21 cellular contexts compared by ENCODE assay signal in genomic region chr17:44623070-44623725, GRCh38. TPM values are rescaled to one million over a fixed set of nuclear protein-coding genes. Genes with fewer than 3 reads are reported as not detected.
DNase-seq lines count a peak whose midpoint lies in the region; ATAC-seq, FAIRE-seq and TF ChIP-seq lines count a peak whose summit lies in the region.
"Had no signal": no experiment of that assay in that cellular context is flagged by ENCODE, and none has a peak within 500 bp of the region (broad histone marks: within the 10 kb centered on the region; RNA-seq: fewer than 3 reads in every experiment).

No MANE protein-coding gene starts in this region.

- H3K27me3 Mint-ChIP-seq in HFFc6 (ENCODE audit: insufficient read depth) = peaks cover 4% of the 10 kb centered on the region
- no peaks in the 10 kb centered on the region; the same call in 1 of the 2 replicates for H3K27me3 Mint-ChIP-seq in WTC11 (ENCODE audit: low read depth)

- DNase-seq in BE2C (no peak), HFFc6 (peak; percentile 18), WTC11 (ENCODE audit: low spot score) (no peak), kidney epithelial cell (ENCODE audit: low read depth) (no peak), NCI-H524 (lab: John Stamatoyannopoulos, UW) (no peak), GM12892 (ENCODE audit: insufficient read length) (no peak)
- DNase-seq in activated CD4-positive, CD25-positive, alpha-beta regulatory T cell (lab: John Stamatoyannopoulos, UW) = no peak
- DNase-seq: activated CD8-positive, alpha-beta memory T cell treated with anti-CD3 and anti-CD28 coated beads, Interleukin-2, amount 10 ng/mL, durations not matched to agents 7 days and 5 days; activated naive CD4-positive, alpha-beta T cell; cortex of kidney; DMS79 treated with DMSO at 0.1 percent for 48 hours; erythroblast; glutamatergic neuron; NCI-H1436; OCI-M1; stimulated activated CD4-positive, alpha-beta T cell treated with anti-CD3 and anti-CD28 coated beads, Interleukin-4, amount 100 ng/mL, for 1 hour; substantia nigra had no signal

- H3K4me3 Mint-ChIP-seq in HFFc6 (no peak overlapping the region), WTC11 (no peak overlapping the region; the same call in 1 of the 2 replicates)
- H3K4me3 Mint-ChIP-seq: activated CD8-positive, alpha-beta memory T cell treated with anti-CD3 and anti-CD28 coated beads, Interleukin-2, amount 10 ng/mL, durations not matched to agents 7 days and 5 days had no signal

- H3K36me3 Mint-ChIP-seq in HFFc6 (ENCODE audit: low read depth) = no peaks in the 10 kb centered on the region
- no peaks in the 10 kb centered on the region for H3K36me3 Mint-ChIP-seq in WTC11
- H3K36me3 Mint-ChIP-seq: activated CD8-positive, alpha-beta memory T cell treated with anti-CD3 and anti-CD28 coated beads, Interleukin-2, amount 10 ng/mL, durations not matched to agents 7 days and 5 days had no signal

- H3K4me1 ChIP-seq in BE2C = peaks cover 12% of the 10 kb centered on the region
- H3K4me1 ChIP-seq: SJSA1 had no signal

- no peaks in the 10 kb centered on the region for H3K4me1 Mint-ChIP-seq in HFFc6 (ENCODE audit: low read depth)
- H3K4me1 Mint-ChIP-seq in WTC11 = peaks cover 12% of the 10 kb centered on the region
- H3K4me1 Mint-ChIP-seq: activated CD8-positive, alpha-beta memory T cell treated with anti-CD3 and anti-CD28 coated beads, Interleukin-2, amount 10 ng/mL, durations not matched to agents 7 days and 5 days had no signal

- TF ChIP-seq CTCF in BE2C (IDR thresholded peaks at IDR 0.05; ENCODE audit: low read depth, low read length) (peak; percentile 14; the same call in 1 of the 2 replicates), HFFc6 (IDR thresholded peaks at IDR 0.05) (no peak), WTC11 (IDR thresholded peaks at IDR 0.05) (no peak), kidney epithelial cell (IDR thresholded peaks at IDR 0.05; ENCODE audit: insufficient read depth, low read length, poor library complexity, severe bottlenecking) (peak; percentile 41)

- CTCF ChIA-PET in WTC11 (lab: Charles Lee) = interaction anchor here (0.8 to 3.7 kb wide), 10 partner anchors 15 to 247 kb away, joined by 3 to 18 read pairs (median 4); partner anchors contain the start of gene MEIOC

- FAIRE-seq in GM12892 (lab: Jason Lieb, UNC) = no peak

- no peaks in the 10 kb centered on the region for H3K27me3 ChIP-seq in BE2C
- no peaks in the 10 kb centered on the region for H3K27me3 ChIP-seq in kidney epithelial cell (ENCODE audit: control insufficient read depth, insufficient read depth, low read length)
- H3K27me3 ChIP-seq: BLaER1 treated with 17β-estradiol and CSF1 and Interleukin-3, amounts not matched to agents 10 nM and 100 nM had no signal

- no peaks in the 10 kb centered on the region; the same call in 1 of the 2 replicates for H3K9me3 ChIP-seq in BE2C
- H3K9me3 ChIP-seq: SJSA1 had no signal

- TF ChIP-seq POLR2A in GM12892 (IDR thresholded peaks at IDR 0.05; ENCODE audit: low read depth, low read length) = no peak

- POLR2A ChIA-PET in WTC11 (lab: Charles Lee) = no interaction called here

- H3K36me3 ChIP-seq in BE2C = no peaks in the 10 kb centered on the region
- no peaks in the 10 kb centered on the region for H3K36me3 ChIP-seq in kidney epithelial cell (ENCODE audit: control insufficient read depth, insufficient read depth, low read length)
- H3K36me3 ChIP-seq: BLaER1 treated with 17β-estradiol and CSF1 and Interleukin-3, amounts not matched to agents 10 nM and 100 nM; SJSA1 had no signal

- H3K4me3 ChIP-seq in BE2C (ENCODE audit: low read depth, low read length) (no peak overlapping the region), kidney epithelial cell (ENCODE audit: low read depth, low read length) (no peak overlapping the region)
- H3K4me3 ChIP-seq: BLaER1 treated with 17β-estradiol and CSF1 and Interleukin-3, amounts not matched to agents 10 nM and 100 nM; SJSA1 had no signal

- ATAC-seq in WTC11 = peak; percentile 78
- no peak for ATAC-seq in HG02763 (IDR thresholded peaks at IDR 0.05; ENCODE audit: unreplicated experiment)
- ATAC-seq: activated CD8-positive, alpha-beta memory T cell treated with anti-CD3 and anti-CD28 coated beads, Interleukin-2, amount 10 ng/mL, durations not matched to agents 7 days and 5 days; sciatic nerve had no signal

- H3K27ac Mint-ChIP-seq in HFFc6 = no peak overlapping the region
- H3K27ac Mint-ChIP-seq in WTC11 = no peak overlapping the region
- H3K27ac Mint-ChIP-seq: activated CD8-positive, alpha-beta memory T cell treated with anti-CD3 and anti-CD28 coated beads, Interleukin-2, amount 10 ng/mL, durations not matched to agents 7 days and 5 days had no signal

- peaks cover 3% of the 10 kb centered on the region; the same call in 1 of the 2 replicates for H3K9me3 Mint-ChIP-seq in HFFc6
- H3K9me3 Mint-ChIP-seq in WTC11 = no peaks in the 10 kb centered on the region

TF ChIP-seq in WTC11, 78 proteins besides CTCF, POLR2A, EP300 and RAD21:
- no peak for TF ChIP-seq RELA (CRISPR knock-in tag; IDR thresholded peaks at IDR 0.05; ENCODE audit: borderline replicate concordance)
- TF ChIP-seq USF1 (CRISPR knock-in tag; IDR thresholded peaks at IDR 0.05) = no peak
- no peak for TF ChIP-seq ATF1 (CRISPR knock-in tag; IDR thresholded peaks at IDR 0.05)
- no peak for TF ChIP-seq ZMAT4 (CRISPR knock-in tag; IDR thresholded peaks at IDR 0.05)
- no peak for TF ChIP-seq ATF2 (CRISPR knock-in tag; IDR thresholded peaks at IDR 0.05; ENCODE audit: borderline replicate concordance, low read depth)
- TF ChIP-seq HMGXB4 (CRISPR knock-in tag; IDR thresholded peaks at IDR 0.05) = no peak
- no peak for TF ChIP-seq MAX (CRISPR knock-in tag; IDR thresholded peaks at IDR 0.05)

RNA-seq across cellular contexts. Expression of gene MEIOC, which starts 33.1 kb away (rescaled TPM):
- polyA plus RNA-seq in BE2C (2012; ENCODE audit: insufficient read depth, insufficient read length, low read depth) = 2.1 TPM
- under 1 TPM in 2 of 6 experiments, not detected in 4; 0.09 to 0.14 TPM for total RNA-seq in HFFc6 (2021; fragmentation: NEBNext Ultra II Directional; extraction: Animal tissue kit (Norgen Biotek cat#: 25700))
- total RNA-seq in WTC11 (2021) (4.4 to 8.3 TPM (median 5.0 TPM) in 3 replicates), kidney epithelial cell (3.8 and 5.6 TPM in 2 replicates)
- 0.19 TPM for polyA plus RNA-seq in GM12892 (2012; ENCODE audit: missing spikeins)
- total RNA-seq: activated CD8-positive, alpha-beta memory T cell treated with anti-CD3 and anti-CD28 coated beads, Interleukin-2, amount 10 ng/mL, durations not matched to agents 7 days and 5 days; sciatic nerve had no signal

Comparison
In these comparisons a context has a peak if more than half of its experiments do, and no peak if none do; other contexts are left out.
1. CTCF ChIP-seq: peak in BE2C (single experiment) and kidney epithelial cell (single experiment); none in HFFc6 (single experiment) and WTC11 (single experiment).